7 cellular contexts compared by ENCODE assay signal in genomic region chr2:25286025-25286400, GRCh38. TPM values are rescaled to one million over a fixed set of nuclear protein-coding genes. Genes with fewer than 3 reads are reported as not detected.
DNase-seq lines count a peak whose midpoint lies in the region; ATAC-seq and TF ChIP-seq lines count a peak whose summit lies in the region.

No MANE protein-coding gene starts in this region.

- ATAC-seq in GM19351 (IDR thresholded peaks at IDR 0.05; ENCODE audit: unreplicated experiment) = peak; percentile 73
- no peak for ATAC-seq in GM21360 (IDR thresholded peaks at IDR 0.05; ENCODE audit: unreplicated experiment)

- H3K9me3 ChIP-seq in thymus (ENCODE audit: control insufficient read depth) (no peaks in the 10 kb centered on the region), suprapubic skin (no peaks in the 10 kb centered on the region)

- H3K9me3 Mint-ChIP-seq in immature natural killer cell = no peaks in the 10 kb centered on the region

- H3K27ac Mint-ChIP-seq in immature natural killer cell = peak overlapping the region; percentile 84 to 96 (median 92)

- in situ Hi-C loops in KBM-7 (cut with MboI; ENCODE audit: low pct_unique_long_range_greater_than_20kb, low sequenced_read_pairs) = no loop called here

- peak overlapping the region; percentile 42 to 79 (median 69) for H3K4me3 Mint-ChIP-seq in immature natural killer cell

- DNase-seq in KBM-7 = peak; percentile 73
- peak; percentile 77 for DNase-seq in activated CD8-positive, alpha-beta memory T cell treated with anti-CD3 and anti-CD28 coated beads, Interleukin-2, amount 50 U/mL, for 48 hours
- DNase-seq in immature natural killer cell = peak; percentile 63 to 71 (median 70)
- no peak for DNase-seq in suprapubic skin (ENCODE audit: low spot score in 2 of 2)

- peaks cover 22% of the 10 kb centered on the region for H3K36me3 ChIP-seq in thymus (ENCODE audit: control insufficient read depth, insufficient read depth)
- H3K36me3 ChIP-seq in suprapubic skin = peaks cover 9% of the 10 kb centered on the region

- H3K27ac ChIP-seq in thymus (ENCODE audit: low read depth) = peak overlapping the region; percentile 93
- H3K27ac ChIP-seq in suprapubic skin = no peak overlapping the region

- 60% methylated on average over 10 of the region's 10 CpGs for WGBS in thymus
- 71% methylated on average over 10 of the region's 10 CpGs for WGBS in suprapubic skin

- H3K27me3 ChIP-seq in thymus (ENCODE audit: control insufficient read depth, insufficient read depth) (no peaks in the 10 kb centered on the region), suprapubic skin (no peaks in the 10 kb centered on the region)

- H3K4me3 ChIP-seq in thymus (ENCODE audit: low read length) (no peak overlapping the region), suprapubic skin (no peak overlapping the region)

- peaks cover 0 to under 1% (median 0%) of the 10 kb centered on the region in 3 donors for H3K27me3 Mint-ChIP-seq in immature natural killer cell (ENCODE audit: low read depth in 3 of 3)

- peaks cover 28 to 30% of the 10 kb centered on the region in 2 donors for H3K4me1 Mint-ChIP-seq in immature natural killer cell

- no peak for TF ChIP-seq EP300 in suprapubic skin (IDR thresholded peaks at IDR 0.05)

- peaks cover 13% of the 10 kb centered on the region for H3K4me1 ChIP-seq in thymus (ENCODE audit: control insufficient read depth, insufficient read depth, low read length)
- H3K4me1 ChIP-seq in suprapubic skin = peaks cover 29% of the 10 kb centered on the region

- TF ChIP-seq CTCF in suprapubic skin (IDR thresholded peaks at IDR 0.05) = no peak

- H3K36me3 Mint-ChIP-seq in immature natural killer cell = peaks cover 4 to 10% (median 8%) of the 10 kb centered on the region in 3 donors

- no peak for TF ChIP-seq POLR2A in suprapubic skin (IDR thresholded peaks at IDR 0.05)

RNA-seq across cellular contexts. Expression of gene DNMT3A, which starts 55.7 kb away (rescaled TPM):
- 10 to 100 TPM in 1 of 3 donors, 1 to 10 TPM in 2; 9.4 to 15.9 (median 9.9) TPM for polyA plus RNA-seq in immature natural killer cell
- 22.7 TPM for polyA plus RNA-seq in thymus
- total RNA-seq in suprapubic skin = 10 to 100 TPM in 2 of 4 donors, 1 to 10 TPM in 2; 4.0 to 12.8 (median 9.5) TPM

Comparison
In these comparisons a context has a peak if more than half of its experiments do, and no peak if none do; other contexts are left out.
1. DNase-seq: peak in KBM-7 (single experiment), activated CD8-positive, alpha-beta memory T cell treated with anti-CD3 and anti-CD28 coated beads, Interleukin-2, amount 50 U/mL, for 48 hours (single experiment) and immature natural killer cell (3 of 3); none in suprapubic skin (0 of 2).